Comparison of ENCODE assay signal across 25 cellular contexts in the genomic region with DNA sequence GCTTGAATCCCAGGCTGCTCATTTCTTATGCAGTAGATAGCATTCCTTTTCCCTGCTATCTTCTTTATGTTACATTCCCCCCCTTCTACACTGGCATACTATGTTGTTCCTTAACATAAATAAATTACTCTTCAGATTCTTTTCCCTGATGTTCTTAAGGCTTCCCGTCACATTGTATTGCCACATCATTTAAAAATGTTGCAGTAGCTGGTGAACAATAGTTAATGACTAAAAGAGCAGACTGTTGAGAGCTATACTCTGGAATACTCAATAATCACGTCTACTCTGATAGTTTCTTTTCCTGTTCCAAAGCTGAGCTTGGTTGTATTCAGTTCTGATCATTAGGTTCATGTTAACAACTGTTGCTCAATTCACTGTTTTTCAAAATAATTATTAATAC.
"Had no signal": no experiment of that assay in that cellular context is flagged by ENCODE, and none has a peak within 500 bp of the region (broad histone marks: within the 10 kb centered on the region; RNA-seq: fewer than 3 reads in every experiment).

No MANE protein-coding gene starts in this region.

- DNase-seq: colonic mucosa; cortex of kidney; effector CD8-positive, alpha-beta T cell; effector memory CD8-positive, alpha-beta T cell; endodermal cell; foreskin keratinocyte; heart left ventricle; hypothalamus; immature natural killer cell; islet precursor cell; kidney; kidney glomerular epithelial cell; left cardiac atrium; left lung; left ventricle myocardium superior; lower lobe of right lung; mesendoderm; midbrain had no signal

- H3K9me3 ChIP-seq: colonic mucosa, esophagus muscularis mucosa, lower lobe of right lung had no signal

- H3K79me2 ChIP-seq: hepatocyte had no signal

- H3K9me3 Mint-ChIP-seq: effector memory CD8-positive, alpha-beta T cell; immature natural killer cell had no signal

- H3K4me1 Mint-ChIP-seq: endodermal cell had no signal

- H3K27me3 Mint-ChIP-seq: dendritic cell treated with granulocyte-macrophage colony-stimulating factor and Interleukin-4, amounts not matched to agents 40 ng/mL and 50 ng/mL, for 4 days; effector memory CD8-positive, alpha-beta T cell had no signal

- H3K4me1 ChIP-seq: colonic mucosa, foreskin keratinocyte, gastroesophageal sphincter, left lung, lower lobe of right lung had no signal

- H2AFZ ChIP-seq: hepatocyte had no signal

- H3K4me3 ChIP-seq: colonic mucosa, esophagus muscularis mucosa, gastroesophageal sphincter, heart left ventricle, hepatocyte, left lung, lower lobe of right lung had no signal

- H3K27ac Mint-ChIP-seq: dendritic cell treated with granulocyte-macrophage colony-stimulating factor and Interleukin-4, amounts not matched to agents 40 ng/mL and 50 ng/mL, for 4 days; effector memory CD8-positive, alpha-beta T cell; endodermal cell had no signal

- H3K36me3 ChIP-seq: colonic mucosa, esophagus muscularis mucosa, gastroesophageal sphincter, heart left ventricle, left lung, lower lobe of right lung had no signal

- H3K4me3 Mint-ChIP-seq: dendritic cell treated with granulocyte-macrophage colony-stimulating factor and Interleukin-4, amounts not matched to agents 40 ng/mL and 50 ng/mL, for 4 days; effector memory CD8-positive, alpha-beta T cell; endodermal cell; immature natural killer cell had no signal

- FAIRE-seq: endometrium, endothelial cell of umbilical vein, frontal cortex, kidney had no signal

- ATAC-seq: effector memory CD8-positive, alpha-beta T cell; foreskin keratinocyte; gastroesophageal sphincter; heart left ventricle; left cardiac atrium; left lung; left ventricle myocardium superior; lower lobe of right lung had no signal

- H3K4me2 ChIP-seq: hepatocyte had no signal

- H3K27me3 ChIP-seq: colonic mucosa, esophagus muscularis mucosa, gastroesophageal sphincter, heart left ventricle, hepatocyte, left lung had no signal

- H3K27ac ChIP-seq: colonic mucosa, esophagus muscularis mucosa, foreskin keratinocyte, gastroesophageal sphincter, heart left ventricle, hepatocyte, left lung, lower lobe of right lung had no signal
